Comparison of ENCODE assay signal across 9 cellular contexts in the genomic region with DNA sequence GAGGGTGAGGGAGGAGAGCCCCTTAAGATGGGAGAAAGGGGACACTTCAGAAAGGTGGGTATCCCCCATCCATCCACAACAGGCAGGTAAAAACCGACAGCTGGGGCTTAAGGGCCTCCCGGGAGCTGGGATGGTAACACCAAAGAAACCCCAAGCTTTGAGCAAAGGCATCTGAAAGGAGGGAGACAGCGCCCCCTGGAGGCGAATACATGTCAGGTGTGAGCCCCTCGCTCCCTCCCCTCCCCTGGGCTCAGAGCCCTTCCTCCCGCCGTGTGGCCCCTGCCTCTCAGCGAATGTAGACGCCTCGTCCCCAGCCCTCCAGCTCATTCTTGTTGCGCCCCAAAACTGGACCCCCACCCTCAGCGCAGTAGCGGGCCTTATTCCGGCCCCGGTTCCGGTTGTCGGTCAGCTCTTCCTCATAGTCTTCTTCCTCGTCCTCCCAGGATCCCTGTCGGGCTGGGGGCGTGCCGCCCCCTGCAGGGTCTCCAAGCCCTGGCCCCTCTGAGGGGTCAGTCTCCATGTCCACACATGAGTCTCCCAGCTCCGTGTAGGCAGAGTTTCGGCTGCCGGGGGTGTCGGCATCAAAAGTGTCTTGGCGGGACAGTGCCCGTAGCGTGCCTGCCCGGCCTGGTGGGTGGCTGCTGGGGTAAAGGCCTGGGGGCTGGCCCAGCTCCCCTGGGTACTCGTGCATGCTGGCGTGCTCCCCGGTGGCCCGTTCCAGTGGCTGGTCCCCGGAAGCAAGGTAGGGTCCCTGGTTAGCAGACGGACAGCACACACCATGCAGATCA. TPM values are rescaled to one million over a fixed set of nuclear protein-coding genes. Genes with fewer than 3 reads are reported as not detected.
DNase-seq lines count a peak whose midpoint lies in the region; ATAC-seq lines count a peak whose summit lies in the region.
"Had no signal": no experiment of that assay in that cellular context is flagged by ENCODE, and none has a peak within 500 bp of the region (broad histone marks: within the 10 kb centered on the region; RNA-seq: fewer than 3 reads in every experiment).

No MANE protein-coding gene starts in this region.

- H3K4me3 Mint-ChIP-seq in naive thymus-derived CD4-positive, alpha-beta T cell: no peak overlapping the region
- H3K4me3 Mint-ChIP-seq in stimulated activated naive CD8-positive, alpha-beta T cell treated with anti-CD3 and anti-CD28 coated beads, Interleukin-15, amount 100 ng/mL, for 72 hours: no peak overlapping the region

- peak overlapping the region in 3 of 9 donors; percentile 24 to 78 (median 48) for H3K27ac Mint-ChIP-seq in naive thymus-derived CD4-positive, alpha-beta T cell
- peak overlapping the region in 1 of 2 donors; percentile 48 for H3K27ac Mint-ChIP-seq in stimulated activated naive CD8-positive, alpha-beta T cell treated with anti-CD3 and anti-CD28 coated beads, Interleukin-15, amount 100 ng/mL, for 72 hours

- peak; percentile 93 for ATAC-seq in naive thymus-derived CD4-positive, alpha-beta T cell
- ATAC-seq in stimulated activated naive CD8-positive, alpha-beta T cell treated with anti-CD3 and anti-CD28 coated beads, Interleukin-15, amount 100 ng/mL, for 72 hours: peak; percentile 85
- ATAC-seq in GM21526 (IDR thresholded peaks at IDR 0.05; ENCODE audit: low FRiP score, unreplicated experiment): no peak

- CTCF ChIA-PET in naive thymus-derived CD4-positive, alpha-beta T cell (lab: Charles Lee): interaction anchor here (0.7 to 6.7 kb wide), 21 partner anchors 8 to 291 kb away, joined by 3 to 81 read pairs (median 4); a partner anchor contains a TSS

- peaks cover 0 to 17% (median 0%) of the 10 kb centered on the region in 3 experiments for H3K36me3 ChIP-seq in naive thymus-derived CD4-positive, alpha-beta T cell (ENCODE audit: control insufficient read depth in 2 of 3, insufficient read depth in 3 of 3, low read length in 3 of 3)

- POLR2A ChIA-PET in naive thymus-derived CD4-positive, alpha-beta T cell (lab: Charles Lee): interaction anchor here (0.6 to 1.9 kb wide), 6 partner anchors 10 to 413 kb away, joined by 3 to 8 read pairs (median 4); a partner anchor contains a TSS

- H3K27ac ChIP-seq in naive thymus-derived CD4-positive, alpha-beta T cell (ENCODE audit: low read depth, low read length): no peak overlapping the region

- H3K36me3 Mint-ChIP-seq in naive thymus-derived CD4-positive, alpha-beta T cell: peaks cover 0 to 10% (median 0%) of the 10 kb centered on the region in 5 donors

- peaks cover 0 to 8% of the 10 kb centered on the region in 2 donors for H3K4me1 ChIP-seq in naive thymus-derived CD4-positive, alpha-beta T cell (ENCODE audit: control insufficient read depth in 2 of 2, insufficient read depth in 2 of 2, low read length in 2 of 2)

- peaks cover 12 to 29% (median 20%) of the 10 kb centered on the region in 7 donors for H3K4me1 Mint-ChIP-seq in naive thymus-derived CD4-positive, alpha-beta T cell
- H3K4me1 Mint-ChIP-seq in stimulated activated naive CD8-positive, alpha-beta T cell treated with anti-CD3 and anti-CD28 coated beads, Interleukin-15, amount 100 ng/mL, for 72 hours: peaks cover 29% of the 10 kb centered on the region

- H3K4me3 ChIP-seq in naive thymus-derived CD4-positive, alpha-beta T cell (ENCODE audit: low read length): no peak overlapping the region

- peak; percentile 84 for DNase-seq in AG08396 (ENCODE audit: low spot score)
- DNase-seq in H4 (ENCODE audit: low spot score): peak; percentile 53
- peak; percentile 71 for DNase-seq in NCI-H82 treated with DMSO at 0.1 percent for 48 hours (lab: John Stamatoyannopoulos, UW; ENCODE audit: unreplicated experiment)
- peak; percentile 53 for DNase-seq in activated CD8-positive, alpha-beta memory T cell treated with anti-CD3 and anti-CD28 coated beads, Interleukin-2, amount 50 U/mL, for 1 hour (ENCODE audit: extremely low read depth)
- peak; percentile 69 for DNase-seq in epidermal melanocyte (ENCODE audit: insufficient read length, low spot score)
- DNase-seq in naive thymus-derived CD4-positive, alpha-beta T cell: peak; percentile 64 to 80 (median 74)
- peak; percentile 60 to 70 for DNase-seq in stimulated activated naive CD8-positive, alpha-beta T cell treated with anti-CD3 and anti-CD28 coated beads, Interleukin-15, amount 100 ng/mL, for 72 hours

- no peaks in the 10 kb centered on the region for H3K9me3 Mint-ChIP-seq in naive thymus-derived CD4-positive, alpha-beta T cell
- no peaks in the 10 kb centered on the region for H3K9me3 Mint-ChIP-seq in stimulated activated naive CD8-positive, alpha-beta T cell treated with anti-CD3 and anti-CD28 coated beads, Interleukin-15, amount 100 ng/mL, for 72 hours

- no peaks in the 10 kb centered on the region for H3K27me3 Mint-ChIP-seq in naive thymus-derived CD4-positive, alpha-beta T cell
- no peaks in the 10 kb centered on the region for H3K27me3 Mint-ChIP-seq in stimulated activated naive CD8-positive, alpha-beta T cell treated with anti-CD3 and anti-CD28 coated beads, Interleukin-15, amount 100 ng/mL, for 72 hours

- no peaks in the 10 kb centered on the region for H3K9me3 ChIP-seq in naive thymus-derived CD4-positive, alpha-beta T cell (ENCODE audit: control insufficient read depth in 2 of 3, low read length in 3 of 3)

- H3K27me3 ChIP-seq in naive thymus-derived CD4-positive, alpha-beta T cell (ENCODE audit: control insufficient read depth in 2 of 2, insufficient read depth in 2 of 2, low read length in 2 of 2): no peaks in the 10 kb centered on the region

- intact Hi-C loops in naive thymus-derived CD4-positive, alpha-beta T cell (cut with micrococcal nuclease): loop anchor here (1.0 kb wide), 5 partner anchors 11 to 308 kb away; no protein-coding TSS in a partner anchor

RNA-seq across cellular contexts. Expression of a gene that starts 9.1 kb away (rescaled TPM):
- total RNA-seq in H4 (2014; rRNA removed; shearing (Covaris generic)): not detected in 2 replicates
- total RNA-seq in naive thymus-derived CD4-positive, alpha-beta T cell: under 1 TPM in 2 of 5 experiments, not detected in 3; 0.34 to 0.78 TPM
- under 1 TPM in 1 of 2 donors, not detected in 1; 0.15 TPM for polyA plus RNA-seq in naive thymus-derived CD4-positive, alpha-beta T cell
- total RNA-seq: temporal lobe had no signal

RNA-seq across cellular contexts. Expression of a gene that starts 22.4 kb away (rescaled TPM):
- 1.0 and 3.9 TPM in 2 replicates for total RNA-seq in H4 (2014; rRNA removed; shearing (Covaris generic))
- total RNA-seq in naive thymus-derived CD4-positive, alpha-beta T cell: 10 to 100 TPM; 10.7 to 22.0 (median 12.8) TPM
- 1 to 10 TPM in 1 of 2 donors, under 1 TPM in 1; 0.39 to 1.9 TPM for polyA plus RNA-seq in naive thymus-derived CD4-positive, alpha-beta T cell

RNA-seq across cellular contexts. Expression of a gene that starts 23.7 kb away (rescaled TPM):
- total RNA-seq in H4 (2014; rRNA removed; shearing (Covaris generic)): 0.21 TPM in 1 of 2 replicates, not detected in the other
- total RNA-seq in naive thymus-derived CD4-positive, alpha-beta T cell: 10 to 100 TPM in 4 of 5 experiments, 1 to 10 TPM in 1; 2.3 to 55.7 (median 31.8) TPM
- 10 to 100 TPM; 19.3 to 22.5 TPM for polyA plus RNA-seq in naive thymus-derived CD4-positive, alpha-beta T cell

RNA-seq across cellular contexts. Expression of a gene that starts 25.0 kb away (rescaled TPM):
- total RNA-seq in H4 (2014; rRNA removed; shearing (Covaris generic)): 3,244 and 3,867 TPM in 2 replicates
- 1,000 to 10,000 TPM; 1,932 to 3,942 (median 3,777) TPM for total RNA-seq in naive thymus-derived CD4-positive, alpha-beta T cell
- 1,000 to 10,000 TPM; 4,326 to 4,957 TPM for polyA plus RNA-seq in naive thymus-derived CD4-positive, alpha-beta T cell

RNA-seq across cellular contexts. Expression of a gene that starts 50.6 kb away (rescaled TPM):
- 0.04 TPM in 1 of 2 replicates, not detected in the other for total RNA-seq in H4 (2014; rRNA removed; shearing (Covaris generic))
- not detected for total RNA-seq in naive thymus-derived CD4-positive, alpha-beta T cell
- polyA plus RNA-seq in naive thymus-derived CD4-positive, alpha-beta T cell: not detected
